ENCODE assay signal across 1 cellular context in genomic region chr14:103103461-103104388, GRCh38.
TF ChIP-seq lines count a peak whose summit lies in the region.

No MANE protein-coding gene starts in this region.

TF ChIP-seq in HepG2, 621 proteins besides CTCF, POLR2A, EP300 and RAD21 (continues in another document):
- TF ChIP-seq DZIP1 (CRISPR knock-in tag; IDR thresholded peaks at IDR 0.05): no peak
- no peak; the same call in 1 of the 2 replicates for TF ChIP-seq DR1 (CRISPR knock-in tag; IDR thresholded peaks at IDR 0.05)
- TF ChIP-seq ZNF232 (CRISPR knock-in tag; IDR thresholded peaks at IDR 0.05; ENCODE audit: borderline replicate concordance): no peak
- no peak for TF ChIP-seq SRY (CRISPR knock-in tag; IDR thresholded peaks at IDR 0.05)
- TF ChIP-seq KDM1A (CRISPR knock-in tag; IDR thresholded peaks at IDR 0.05): no peak
- TF ChIP-seq ONECUT2 (CRISPR knock-in tag; IDR thresholded peaks at IDR 0.05): no peak
- peak; percentile 20; the same call in 1 of the 2 replicates for TF ChIP-seq LBX2 (CRISPR knock-in tag; IDR thresholded peaks at IDR 0.05; ENCODE audit: borderline replicate concordance)
- TF ChIP-seq ATF3 (CRISPR knock-in tag; IDR thresholded peaks at IDR 0.05): no peak
- peak; percentile 32; the same call in 1 of the 2 replicates for TF ChIP-seq ZNF430 (CRISPR knock-in tag; IDR thresholded peaks at IDR 0.05)
- no peak for TF ChIP-seq KMT2B (CRISPR knock-in tag; IDR thresholded peaks at IDR 0.05)
- TF ChIP-seq THAP8 (CRISPR knock-in tag; IDR thresholded peaks at IDR 0.05; ENCODE audit: borderline replicate concordance): peak; percentile 75; the same call in 1 of the 2 replicates
- peak; percentile 66 for TF ChIP-seq FOXA1 (IDR thresholded peaks at IDR 0.05)
- peak; percentile 54 for TF ChIP-seq FOXA1 (CRISPR knock-in tag; IDR thresholded peaks at IDR 0.05)
- no peak; the same call in 1 of the 2 replicates for TF ChIP-seq WIZ (CRISPR knock-in tag; IDR thresholded peaks at IDR 0.05)
- TF ChIP-seq NR3C1 (CRISPR knock-in tag; IDR thresholded peaks at IDR 0.05): no peak
- peak; percentile 73; the same call in 1 of the 2 replicates for TF ChIP-seq ZNF790 (CRISPR knock-in tag; IDR thresholded peaks at IDR 0.05; ENCODE audit: borderline replicate concordance)
- peak; percentile 32; the same call in 1 of the 2 replicates for TF ChIP-seq MAZ (IDR thresholded peaks at IDR 0.05; ENCODE audit: borderline replicate concordance, low read depth, low read length)
- TF ChIP-seq MAZ (CRISPR knock-in tag; IDR thresholded peaks at IDR 0.05; ENCODE audit: low read depth): no peak; the same call in 1 of the 2 replicates
- TF ChIP-seq SATB2 (CRISPR knock-in tag; IDR thresholded peaks at IDR 0.05): no peak
- no peak for TF ChIP-seq LRRFIP1 (CRISPR knock-in tag; conservative IDR thresholded peaks at IDR 0.05)
- no peak for TF ChIP-seq BCL3 (CRISPR knock-in tag; IDR thresholded peaks at IDR 0.05)
- no peak for TF ChIP-seq MAFF (IDR thresholded peaks at IDR 0.05; ENCODE audit: low read depth, low read length)
- no peak for TF ChIP-seq ZNF335 (CRISPR knock-in tag; IDR thresholded peaks at IDR 0.05)
- TF ChIP-seq ZNF567 (CRISPR knock-in tag; IDR thresholded peaks at IDR 0.05; ENCODE audit: borderline replicate concordance): no peak
- TF ChIP-seq ZNF275 (CRISPR knock-in tag; IDR thresholded peaks at IDR 0.05; ENCODE audit: borderline replicate concordance): 0 out of 2 replicates have a peak, but pooled peaks have one; percentile 20
- no peak for TF ChIP-seq ZNF530 (CRISPR knock-in tag; IDR thresholded peaks at IDR 0.05; ENCODE audit: low read depth)
- no peak for TF ChIP-seq ZBTB49 (CRISPR knock-in tag; IDR thresholded peaks at IDR 0.05; ENCODE audit: borderline replicate concordance)
- TF ChIP-seq TARDBP (CRISPR knock-in tag; IDR thresholded peaks at IDR 0.05): peak; percentile 93
- TF ChIP-seq MYPOP (CRISPR knock-in tag; IDR thresholded peaks at IDR 0.05): peak; percentile 29; the same call in 1 of the 2 replicates
- no peak for TF ChIP-seq ATM (IDR thresholded peaks at IDR 0.05; ENCODE audit: borderline replicate concordance)
- TF ChIP-seq TFDP1 (CRISPR knock-in tag; IDR thresholded peaks at IDR 0.05; ENCODE audit: borderline replicate concordance): no peak
- TF ChIP-seq KAT2B (IDR thresholded peaks at IDR 0.05; ENCODE audit: borderline replicate concordance, low read depth, low read length): no peak
- TF ChIP-seq CSRNP2 (CRISPR knock-in tag; conservative IDR thresholded peaks at IDR 0.05; ENCODE audit: low read depth): no peak
- TF ChIP-seq ZNF687 (CRISPR knock-in tag; IDR thresholded peaks at IDR 0.05): peak; percentile 75
- no peak for TF ChIP-seq ZNF672 (CRISPR knock-in tag; IDR thresholded peaks at IDR 0.05)
- TF ChIP-seq ZC3H4 (CRISPR knock-in tag; IDR thresholded peaks at IDR 0.05; ENCODE audit: borderline replicate concordance): no peak
- TF ChIP-seq CBX5 (CRISPR knock-in tag; IDR thresholded peaks at IDR 0.05; ENCODE audit: borderline replicate concordance): no peak
